20 cellular contexts compared by ENCODE assay signal in genomic region chr7:149815121-149815520, GRCh38. TPM values are rescaled to one million over a fixed set of nuclear protein-coding genes. Genes with fewer than 3 reads are reported as not detected.
A peak's percentile ranks its signal among the peaks of the same experiment; 100 is the strongest.
DNase-seq lines count a peak whose midpoint lies in the region; ATAC-seq, FAIRE-seq and TF ChIP-seq lines count a peak whose summit lies in the region.
"Had no signal": no experiment of that assay in that cellular context is flagged by ENCODE, and none has a peak within 500 bp of the region (broad histone marks: within the 10 kb centered on the region; RNA-seq: fewer than 3 reads in every experiment).

No MANE protein-coding gene starts in this region.

- BruUV-seq in HepG2 (replicated peaks; lab: Mats Ljungman, UMichigan) (no TSS peak), K562 (replicated peaks; lab: Mats Ljungman, UMichigan) (no TSS peak), Calu3 (replicated peaks; lab: Mats Ljungman, UMichigan) (no TSS peak)

- H3F3A ChIP-seq in neural progenitor cell (ENCODE audit: low read depth), result no peaks in the 10 kb centered on the region

- TF ChIP-seq RAD21 in HepG2 (CRISPR knock-in tag; IDR thresholded peaks at IDR 0.05) (no peak), K562 (CRISPR knock-in tag; conservative IDR thresholded peaks at IDR 0.05 in 1 of 2, IDR thresholded peaks at IDR 0.05 in 1 of 2) (no peak)

- H3K4me1 ChIP-seq in HepG2 (ENCODE audit: insufficient read depth, low read length) (peaks cover 19% of the 10 kb centered on the region), right lobe of liver (peaks cover 0 to 9% (median 0%) of the 10 kb centered on the region in 4 donors), K562 (replicated peaks in 1 of 2; ENCODE audit: control insufficient read depth in 2 of 2, insufficient read depth in 2 of 2, low read length in 2 of 2) (peaks cover 3 to 70% of the 10 kb centered on the region in 2 experiments; a peak in 3 of 5 replicates), neural progenitor cell (peaks cover 5% of the 10 kb centered on the region)
- H3K4me1 ChIP-seq: Caco-2, HAP-1 had no signal

- no peak for TF ChIP-seq EP300 in HepG2 (IDR thresholded peaks at IDR 0.05; ENCODE audit: low read depth in 2 of 2, low read length in 2 of 2)
- TF ChIP-seq EP300 in HepG2 (CRISPR knock-in tag; IDR thresholded peaks at IDR 0.05; ENCODE audit: borderline replicate concordance), result no peak
- TF ChIP-seq EP300 in K562 (IDR thresholded peaks at IDR 0.05; ENCODE audit: low read length), result no peak

- in situ Hi-C loops in HepG2 (cut with HindIII; ENCODE audit: extremely low pct_ligation_motif_present, low pct_unique_long_range_greater_than_20kb), result no loop called here
- in situ Hi-C loops in K562 (cut with MboI), result no loop called here

- 96% methylated on average over 4 of the region's 12 CpGs for WGBS in HepG2 (ENCODE audit: low lambda C conversion rate)
- 85% methylated on average over 5 of the region's 12 CpGs for WGBS in right lobe of liver (ENCODE audit: insufficient coverage, low coverage, low lambda C conversion rate, missing lambda C conversion rate)
- 9% methylated on average over 11 of the region's 12 CpGs for WGBS in K562 (ENCODE audit: insufficient coverage, low coverage, missing lambda C conversion rate)

- FAIRE-seq in HepG2 (lab: Jason Lieb, UNC) (no peak), K562 (lab: Jason Lieb, UNC) (no peak)
- FAIRE-seq: GM12892 had no signal

- H3K79me2 ChIP-seq in HepG2 (ENCODE audit: insufficient read depth, low read length) (no peaks in the 10 kb centered on the region), K562 (ENCODE audit: control insufficient read depth, insufficient read depth, low read length) (no peaks in the 10 kb centered on the region), neural progenitor cell (ENCODE audit: low read depth) (no peaks in the 10 kb centered on the region)

- H3K9me1 ChIP-seq in K562 (ENCODE audit: control insufficient read depth, insufficient read depth, low read length), result peaks cover 4% of the 10 kb centered on the region

- CTCF ChIA-PET in HepG2 (lab: Yijun Ruan, JAX; ENCODE audit: low intra/inter-chr PET ratio, low total read pairs), result no interaction called here
- CTCF ChIA-PET in K562 (lab: Yijun Ruan, JAX; ENCODE audit: low intra/inter-chr PET ratio), result interaction anchor here (0.5 kb wide), 1 partner anchor 1170 kb away, joined by 3 read pairs; no protein-coding TSS in a partner anchor
- CTCF ChIA-PET in T-cell (lab: Charles Lee), result no interaction called here
- CTCF ChIA-PET in Calu3 (lab: Charles Lee), result no interaction called here

- H3K9me3 Mint-ChIP-seq in neural progenitor cell, result no peaks in the 10 kb centered on the region
- no peaks in the 10 kb centered on the region for H3K9me3 Mint-ChIP-seq in T-cell
- no peaks in the 10 kb centered on the region for H3K9me3 Mint-ChIP-seq in Calu3 (ENCODE audit: low read depth, unreplicated experiment)
- H3K9me3 Mint-ChIP-seq: CD4-positive, alpha-beta T cell had no signal

- intact Hi-C loops in HepG2 (cut with micrococcal nuclease; ENCODE audit: unreplicated experiment) (no loop called here), right lobe of liver (cut with DNase I) (no loop called here), K562 (cut with micrococcal nuclease) (no loop called here), Calu3 (cut with micrococcal nuclease; ENCODE audit: unreplicated experiment) (no loop called here)

- H3K4me3 ChIP-seq in HepG2 (replicated peaks in 1 of 3; ENCODE audit: insufficient read depth in 1 of 3, low read depth in 2 of 3, low read length in 3 of 3) (no peak overlapping the region), right lobe of liver (no peak overlapping the region), K562 (no peak overlapping the region), neural progenitor cell (no peak overlapping the region)
- H3K4me3 ChIP-seq: HAP-1 had no signal

- no peak for ATAC-seq in HepG2
- ATAC-seq in right lobe of liver, result no peak
- ATAC-seq in K562, result no peak
- ATAC-seq in T-cell (replicated peaks in 1 of 4), result no peak

- H3K4me1 Mint-ChIP-seq in neural progenitor cell (peaks cover 3% of the 10 kb centered on the region), T-cell (peaks cover 0 to 6% (median 3%) of the 10 kb centered on the region in 3 donors), Calu3 (ENCODE audit: low read depth, unreplicated experiment) (no peaks in the 10 kb centered on the region)
- H3K4me1 Mint-ChIP-seq: B cell had no signal

- peak overlapping the region; percentile 79 for H3K27ac Mint-ChIP-seq in neural progenitor cell
- no peak overlapping the region for H3K27ac Mint-ChIP-seq in T-cell
- no peak overlapping the region for H3K27ac Mint-ChIP-seq in Calu3 (ENCODE audit: unreplicated experiment)
- H3K27ac Mint-ChIP-seq: B cell; CD4-positive, alpha-beta T cell had no signal

- TF ChIP-seq POLR2A in HepG2 (IDR thresholded peaks at IDR 0.05; ENCODE audit: insufficient read depth in 1 of 2, low read depth in 2 of 2, low read length in 2 of 2) (no peak), right lobe of liver (IDR thresholded peaks at IDR 0.05) (no peak), K562 (conservative IDR thresholded peaks at IDR 0.05) (no peak)

- H3K4me2 ChIP-seq in HepG2 (ENCODE audit: low read depth, low read length) (peak overlapping the region; percentile 7; the same call in 1 of the 2 replicates), K562 (ENCODE audit: insufficient read depth, low read length) (no peak overlapping the region), neural progenitor cell (no peak overlapping the region)

- no peaks in the 10 kb centered on the region for H3K36me3 Mint-ChIP-seq in neural progenitor cell
- no peaks in the 10 kb centered on the region for H3K36me3 Mint-ChIP-seq in T-cell
- H3K36me3 Mint-ChIP-seq in Calu3 (ENCODE audit: insufficient read depth, unreplicated experiment), result no peaks in the 10 kb centered on the region

- H4K20me1 ChIP-seq in HepG2 (ENCODE audit: insufficient read depth, low read length) (no peaks in the 10 kb centered on the region), K562 (replicated peaks; ENCODE audit: control insufficient read depth, insufficient read depth, low read length) (peaks cover 17% of the 10 kb centered on the region), neural progenitor cell (ENCODE audit: low read depth) (no peaks in the 10 kb centered on the region)

- H3K27me3 Mint-ChIP-seq in neural progenitor cell (ENCODE audit: insufficient read depth, low read depth) (peaks cover 3% of the 10 kb centered on the region), T-cell (no peaks in the 10 kb centered on the region), Calu3 (ENCODE audit: unreplicated experiment) (peaks cover 65% of the 10 kb centered on the region)
- H3K27me3 Mint-ChIP-seq: B cell; CD4-positive, alpha-beta T cell had no signal

- H3K36me3 ChIP-seq in HepG2 (replicated peaks in 1 of 2; ENCODE audit: control insufficient read depth in 1 of 2, insufficient read depth in 2 of 2, low read length in 2 of 2) (no peaks in the 10 kb centered on the region), right lobe of liver (no peaks in the 10 kb centered on the region), K562 (ENCODE audit: control insufficient read depth, insufficient read depth, low read length) (no peaks in the 10 kb centered on the region), neural progenitor cell (no peaks in the 10 kb centered on the region)
- H3K36me3 ChIP-seq: HAP-1 had no signal

- DNase-seq in HepG2 (ENCODE audit: low spot score) (no peak), right lobe of liver (no peak), K562 (ENCODE audit: extremely low read depth in 1 of 4, low spot score in 3 of 4) (no peak), neural progenitor cell (ENCODE audit: low spot score) (no peak), T-cell (no peak), NCI-H2029 (lab: John Stamatoyannopoulos, UW) (no peak), Calu3 (no peak)
- DNase-seq: Caco-2; CD4-positive, alpha-beta T cell; DMS153; DMS79; GDM1; IMR-90; KBM-7 had no signal

- TF ChIP-seq CTCF in HepG2 (CRISPR knock-in tag; IDR thresholded peaks at IDR 0.05) (no peak), right lobe of liver (IDR thresholded peaks at IDR 0.05) (no peak), K562 (IDR thresholded peaks at IDR 0.05 in 2 of 3, conservative IDR thresholded peaks at IDR 0.05 in 1 of 3; ENCODE audit: insufficient read depth in 2 of 3, low read depth in 1 of 3, low read length in 3 of 3) (no peak), neural progenitor cell (IDR thresholded peaks at IDR 0.05) (no peak), Calu3 (IDR thresholded peaks at IDR 0.05; ENCODE audit: unreplicated experiment) (no peak)

- H2AFZ ChIP-seq in HepG2 (ENCODE audit: low read length) (no peak overlapping the region), K562 (ENCODE audit: low read depth, low read length) (no peak overlapping the region), neural progenitor cell (replicated peaks) (no peak overlapping the region)

- H3K27ac ChIP-seq in HepG2 (ENCODE audit: extremely low read length, insufficient read depth, low read length) (no peak overlapping the region), right lobe of liver (no peak overlapping the region), K562 (ENCODE audit: extremely low read depth, low read depth, low read length) (no peak overlapping the region), neural progenitor cell (no peak overlapping the region)
- H3K27ac ChIP-seq: C4-2B, HL-60 had no signal

- H3K9ac ChIP-seq in HepG2 (ENCODE audit: insufficient read depth, low read depth, low read length) (no peak overlapping the region), K562 (ENCODE audit: insufficient read depth in 1 of 2, low read depth in 2 of 2, low read length in 2 of 2) (no peak overlapping the region), neural progenitor cell (no peak overlapping the region)

- H3K9me3 ChIP-seq in HepG2 (ENCODE audit: low read length) (no peaks in the 10 kb centered on the region), right lobe of liver (no peaks in the 10 kb centered on the region), K562 (replicated peaks; ENCODE audit: control insufficient read depth, insufficient read depth, low read depth, low read length) (no peaks in the 10 kb centered on the region), neural progenitor cell (ENCODE audit: low read depth) (no peaks in the 10 kb centered on the region)
- H3K9me3 ChIP-seq: Caco-2, HAP-1 had no signal

- POLR2A ChIA-PET in HepG2 (lab: Yijun Ruan, JAX) (no interaction called here), K562 (lab: Yijun Ruan, JAX) (interaction anchor here (0.6 kb wide), 1 partner anchor 1404 kb away, joined by 3 read pairs; no protein-coding TSS in a partner anchor), T-cell (lab: Charles Lee) (no interaction called here)

- H3K27me3 ChIP-seq in HepG2 (ENCODE audit: control insufficient read depth in 1 of 2, insufficient read depth in 2 of 2, low read length in 2 of 2) (peaks cover 0 to 1% of the 10 kb centered on the region in 2 experiments; a peak in 2 of 5 replicates), right lobe of liver (no peaks in the 10 kb centered on the region), K562 (ENCODE audit: control insufficient read depth in 2 of 2, insufficient read depth in 2 of 2, low read length in 2 of 2) (peaks cover 7 to 81% of the 10 kb centered on the region in 2 experiments; a peak in 4 of 5 replicates), neural progenitor cell (no peaks in the 10 kb centered on the region)

- H3K4me3 Mint-ChIP-seq in neural progenitor cell, result no peak overlapping the region
- no peak overlapping the region for H3K4me3 Mint-ChIP-seq in T-cell
- no peak overlapping the region for H3K4me3 Mint-ChIP-seq in Calu3 (ENCODE audit: low read depth, unreplicated experiment)
- H3K4me3 Mint-ChIP-seq: B cell; CD4-positive, alpha-beta T cell had no signal

RNA-seq across cellular contexts. Expression of gene ZNF862, which starts 23.1 kb away (rescaled TPM):
- total RNA-seq in HepG2 (2016; rRNA removed; fragmentation: Illumina TruSeq; extraction: Trizol) (0.89 and 1.0 TPM in 2 replicates), right lobe of liver (10 to 100 TPM in 2 of 6 experiments, 1 to 10 TPM in 4; 2.5 to 11.3 (median 7.1) TPM), K562 (2014; rRNA removed) (1.8 and 3.1 TPM in 2 replicates), K562 (2014; rRNA removed; fragmentation: Illumina TruSeq; extraction: Trizol) (2.2 and 2.5 TPM in 2 replicates), K562 (2015; rRNA removed; fragmentation: Illumina TruSeq; extraction: Trizol) (3.4 and 3.9 TPM in 2 replicates), K562 (2021) (1.8 and 3.2 TPM in 2 replicates), neural progenitor cell (ENCODE audit: low replicate concordance) (5.9 and 12.6 TPM in 2 replicates), T-cell (10 to 100 TPM; 49.3 to 72.0 (median 63.8) TPM), Calu3 (2022) (17.7 and 19.4 TPM in 2 replicates)
- 0.10 and 0.35 TPM in 2 replicates for total RNA-seq in HepG2 (2016; cell fraction: cytosol; rRNA removed; fragmentation: Illumina TruSeq; extraction: Trizol; ENCODE audit: low read depth)
- total RNA-seq in HepG2 (2016; cell fraction: insoluble cytoplasmic fraction; rRNA removed; fragmentation: Illumina TruSeq; extraction: Trizol), result 0.67 and 0.80 TPM in 2 replicates
- total RNA-seq in HepG2 (2016; cell fraction: membrane; rRNA removed; fragmentation: Illumina TruSeq; extraction: Trizol), result 0.46 and 0.55 TPM in 2 replicates
- total RNA-seq in HepG2 (2016; cell fraction: nucleus; rRNA removed; fragmentation: Illumina TruSeq; extraction: Trizol), result 2.0 TPM in 2 replicates
- polyA plus RNA-seq in HepG2 (2011; rRNA removed) (2.0 and 2.8 TPM in 2 replicates), K562 (2011; rRNA removed) (3.6 and 9.5 TPM in 2 replicates), K562 (2014; fragmentation: Illumina TruSeq; extraction: Trizol) (1.8 TPM in 2 replicates), K562 (2014; fragmentation: Nextera tagmentation; extraction: Ambion mirVana) (1 to 10 TPM; 1.1 to 1.5 TPM), K562 (2014; rRNA removed) (2.4 and 2.6 TPM in 2 replicates)
- 1.0 and 1.3 TPM in 2 replicates for polyA plus RNA-seq in HepG2 (2011; cell fraction: cytosol; rRNA removed)
- 7.1 and 8.7 TPM in 2 replicates for polyA plus RNA-seq in HepG2 (2011; cell fraction: nucleus; rRNA removed)
- polyA plus RNA-seq in HepG2 (2012), result 0.76 and 1.6 TPM in 2 replicates
- 0.25 and 0.28 TPM in 2 replicates for polyA plus RNA-seq in HepG2 (2016; cell fraction: cytosol; fragmentation: Illumina TruSeq; extraction: Trizol; ENCODE audit: low read depth)
- polyA plus RNA-seq in HepG2 (2016; cell fraction: insoluble cytoplasmic fraction; fragmentation: Illumina TruSeq; extraction: Trizol; ENCODE audit: low read depth), result 0.27 and 0.70 TPM in 2 replicates
- polyA plus RNA-seq in HepG2 (2016; cell fraction: membrane; fragmentation: Illumina TruSeq; extraction: Trizol; ENCODE audit: low read depth), result 0.29 and 0.43 TPM in 2 replicates
- 1.9 and 2.0 TPM in 2 replicates for polyA plus RNA-seq in HepG2 (2016; cell fraction: nucleus; fragmentation: Illumina TruSeq; extraction: Trizol; ENCODE audit: insufficient read depth, low read depth)
- 2.0 and 5.0 TPM in 2 replicates for polyA minus RNA-seq in HepG2 (2011; rRNA and poly(A)+ RNA removed; ENCODE audit: low replicate concordance)
- 0.59 and 1.2 TPM in 2 replicates for polyA minus RNA-seq in HepG2 (2011; cell fraction: cytosol; rRNA and poly(A)+ RNA removed)
- polyA minus RNA-seq in HepG2 (2011; cell fraction: nucleus; rRNA and poly(A)+ RNA removed), result 6.6 and 10.3 TPM in 2 replicates
- 9.2 and 11.5 TPM in 2 replicates for total RNA-seq in K562 (2011; cell fraction: chromatin; rRNA removed; ENCODE audit: low replicate concordance)
- 5.3 and 7.7 TPM in 2 replicates for total RNA-seq in K562 (2011; cell fraction: nucleolus; rRNA removed)
- 6.3 and 11.7 TPM in 2 replicates for total RNA-seq in K562 (2011; cell fraction: nucleoplasm; rRNA removed)
- 1.7 and 5.3 TPM in 2 replicates for polyA plus RNA-seq in K562 (2011; cell fraction: cytosol; rRNA removed)
- polyA plus RNA-seq in K562 (2011; cell fraction: nucleus; rRNA removed), result 21.4 and 31.5 TPM in 2 replicates
- polyA plus RNA-seq in K562 (2012), result 1.7 and 8.3 TPM in 2 replicates
- 1.8 and 7.0 TPM in 2 replicates for polyA minus RNA-seq in K562 (2011; rRNA and poly(A)+ RNA removed)
- 2.5 and 2.8 TPM in 2 replicates for polyA minus RNA-seq in K562 (2011; cell fraction: cytosol; rRNA and poly(A)+ RNA removed)
- polyA minus RNA-seq in K562 (2011; cell fraction: nucleus; rRNA and poly(A)+ RNA removed), result 8.2 and 30.1 TPM in 2 replicates

RNA-seq across cellular contexts. Expression of gene ZNF467, which starts 41.7 kb away (rescaled TPM):
- total RNA-seq in HepG2 (2016; rRNA removed; fragmentation: Illumina TruSeq; extraction: Trizol) (not detected in 2 replicates), right lobe of liver (10 to 100 TPM in 1 of 6 experiments, 1 to 10 TPM in 5; 3.6 to 14.6 (median 5.8) TPM), K562 (2014; rRNA removed) (2.8 and 4.6 TPM in 2 replicates), K562 (2014; rRNA removed; fragmentation: Illumina TruSeq; extraction: Trizol) (0.80 and 1.3 TPM in 2 replicates), K562 (2015; rRNA removed; fragmentation: Illumina TruSeq; extraction: Trizol) (1.6 and 2.0 TPM in 2 replicates), K562 (2021) (14.2 and 16.2 TPM in 2 replicates), neural progenitor cell (ENCODE audit: low replicate concordance) (0.17 and 1.7 TPM in 2 replicates), T-cell (1 to 10 TPM; 3.0 to 5.3 (median 4.5) TPM), Calu3 (2022) (0.54 and 2.4 TPM in 2 replicates)
- total RNA-seq in HepG2 (2016; cell fraction: cytosol; rRNA removed; fragmentation: Illumina TruSeq; extraction: Trizol; ENCODE audit: low read depth), result not detected in 2 replicates
- not detected in 2 replicates for total RNA-seq in HepG2 (2016; cell fraction: insoluble cytoplasmic fraction; rRNA removed; fragmentation: Illumina TruSeq; extraction: Trizol)
- total RNA-seq in HepG2 (2016; cell fraction: membrane; rRNA removed; fragmentation: Illumina TruSeq; extraction: Trizol), result not detected in 2 replicates
- not detected in 2 replicates for total RNA-seq in HepG2 (2016; cell fraction: nucleus; rRNA removed; fragmentation: Illumina TruSeq; extraction: Trizol)
- polyA plus RNA-seq in HepG2 (2011; rRNA removed) (0.03 TPM in 1 of 2 replicates, not detected in the other), K562 (2011; rRNA removed) (2.4 and 3.9 TPM in 2 replicates), K562 (2014; fragmentation: Illumina TruSeq; extraction: Trizol) (1.7 and 3.2 TPM in 2 replicates), K562 (2014; fragmentation: Nextera tagmentation; extraction: Ambion mirVana) (under 1 TPM; 0.32 to 0.42 TPM), K562 (2014; rRNA removed) (6.6 and 8.3 TPM in 2 replicates)
- 0.01 and 0.04 TPM in 2 replicates for polyA plus RNA-seq in HepG2 (2011; cell fraction: cytosol; rRNA removed)
- 0.27 and 0.28 TPM in 2 replicates for polyA plus RNA-seq in HepG2 (2011; cell fraction: nucleus; rRNA removed)
- polyA plus RNA-seq in HepG2 (2012), result not detected in 2 replicates
- 0.05 and 0.08 TPM in 2 replicates for polyA plus RNA-seq in HepG2 (2016; cell fraction: cytosol; fragmentation: Illumina TruSeq; extraction: Trizol; ENCODE audit: low read depth)
- polyA plus RNA-seq in HepG2 (2016; cell fraction: insoluble cytoplasmic fraction; fragmentation: Illumina TruSeq; extraction: Trizol; ENCODE audit: low read depth), result not detected in 2 replicates
- polyA plus RNA-seq in HepG2 (2016; cell fraction: membrane; fragmentation: Illumina TruSeq; extraction: Trizol; ENCODE audit: low read depth), result not detected in 2 replicates
- not detected in 2 replicates for polyA plus RNA-seq in HepG2 (2016; cell fraction: nucleus; fragmentation: Illumina TruSeq; extraction: Trizol; ENCODE audit: insufficient read depth, low read depth)
- polyA minus RNA-seq in HepG2 (2011; rRNA and poly(A)+ RNA removed; ENCODE audit: low replicate concordance), result 0.06 TPM in 1 of 2 replicates, not detected in the other
- polyA minus RNA-seq in HepG2 (2011; cell fraction: cytosol; rRNA and poly(A)+ RNA removed), result not detected in 2 replicates
- not detected in 2 replicates for polyA minus RNA-seq in HepG2 (2011; cell fraction: nucleus; rRNA and poly(A)+ RNA removed)
- total RNA-seq in K562 (2011; cell fraction: chromatin; rRNA removed; ENCODE audit: low replicate concordance), result 3.6 and 10.3 TPM in 2 replicates
- 7.6 and 11.7 TPM in 2 replicates for total RNA-seq in K562 (2011; cell fraction: nucleolus; rRNA removed)
- total RNA-seq in K562 (2011; cell fraction: nucleoplasm; rRNA removed), result 5.1 and 5.6 TPM in 2 replicates
- polyA plus RNA-seq in K562 (2011; cell fraction: cytosol; rRNA removed), result 3.2 and 8.5 TPM in 2 replicates
- 17.0 and 31.8 TPM in 2 replicates for polyA plus RNA-seq in K562 (2011; cell fraction: nucleus; rRNA removed)
- 15.3 and 17.0 TPM in 2 replicates for polyA plus RNA-seq in K562 (2012)
- polyA minus RNA-seq in K562 (2011; rRNA and poly(A)+ RNA removed), result 0.60 and 1.1 TPM in 2 replicates
- 7.6 and 15.2 TPM in 2 replicates for polyA minus RNA-seq in K562 (2011; cell fraction: cytosol; rRNA and poly(A)+ RNA removed)
- 3.4 and 4.0 TPM in 2 replicates for polyA minus RNA-seq in K562 (2011; cell fraction: nucleus; rRNA and poly(A)+ RNA removed)
- total RNA-seq: A172, IMR-90 had no signal

RNA-seq across cellular contexts. Expression of gene ATP6V0E2, which starts 58.6 kb away (rescaled TPM):
- total RNA-seq in HepG2 (2016; rRNA removed; fragmentation: Illumina TruSeq; extraction: Trizol), result 142 and 203 TPM in 2 replicates
- total RNA-seq in HepG2 (2016; cell fraction: cytosol; rRNA removed; fragmentation: Illumina TruSeq; extraction: Trizol; ENCODE audit: low read depth), result 120 and 162 TPM in 2 replicates
- total RNA-seq in HepG2 (2016; cell fraction: insoluble cytoplasmic fraction; rRNA removed; fragmentation: Illumina TruSeq; extraction: Trizol), result 117 and 216 TPM in 2 replicates
- 244 and 302 TPM in 2 replicates for total RNA-seq in HepG2 (2016; cell fraction: membrane; rRNA removed; fragmentation: Illumina TruSeq; extraction: Trizol)
- 121 and 139 TPM in 2 replicates for total RNA-seq in HepG2 (2016; cell fraction: nucleus; rRNA removed; fragmentation: Illumina TruSeq; extraction: Trizol)
- 32.9 and 36.8 TPM in 2 replicates for polyA plus RNA-seq in HepG2 (2011; rRNA removed)
- polyA plus RNA-seq in HepG2 (2011; cell fraction: cytosol; rRNA removed), result 39.7 and 73.9 TPM in 2 replicates
- polyA plus RNA-seq in HepG2 (2011; cell fraction: nucleus; rRNA removed), result 47.4 and 51.5 TPM in 2 replicates
- polyA plus RNA-seq in HepG2 (2012), result 44.9 and 47.0 TPM in 2 replicates
- 173 and 241 TPM in 2 replicates for polyA plus RNA-seq in HepG2 (2016; cell fraction: cytosol; fragmentation: Illumina TruSeq; extraction: Trizol; ENCODE audit: low read depth)
- 167 and 202 TPM in 2 replicates for polyA plus RNA-seq in HepG2 (2016; cell fraction: insoluble cytoplasmic fraction; fragmentation: Illumina TruSeq; extraction: Trizol; ENCODE audit: low read depth)
- polyA plus RNA-seq in HepG2 (2016; cell fraction: membrane; fragmentation: Illumina TruSeq; extraction: Trizol; ENCODE audit: low read depth), result 293 and 346 TPM in 2 replicates
- 253 and 256 TPM in 2 replicates for polyA plus RNA-seq in HepG2 (2016; cell fraction: nucleus; fragmentation: Illumina TruSeq; extraction: Trizol; ENCODE audit: insufficient read depth, low read depth)
- polyA minus RNA-seq in HepG2 (2011; rRNA and poly(A)+ RNA removed; ENCODE audit: low replicate concordance), result 0.58 and 74.0 TPM in 2 replicates
- polyA minus RNA-seq in HepG2 (2011; cell fraction: cytosol; rRNA and poly(A)+ RNA removed), result 30.3 and 36.1 TPM in 2 replicates
- 14.4 and 15.7 TPM in 2 replicates for polyA minus RNA-seq in HepG2 (2011; cell fraction: nucleus; rRNA and poly(A)+ RNA removed)
- total RNA-seq in right lobe of liver, result 10 to 100 TPM; 33.8 to 95.1 (median 70.9) TPM
- 4.1 and 8.3 TPM in 2 replicates for total RNA-seq in K562 (2011; cell fraction: chromatin; rRNA removed; ENCODE audit: low replicate concordance)
- total RNA-seq in K562 (2011; cell fraction: nucleolus; rRNA removed), result 11.3 and 12.5 TPM in 2 replicates
- total RNA-seq in K562 (2011; cell fraction: nucleoplasm; rRNA removed), result 10.7 and 14.9 TPM in 2 replicates
- total RNA-seq in K562 (2014; rRNA removed), result 15.2 and 20.7 TPM in 2 replicates
- 4.0 and 4.7 TPM in 2 replicates for total RNA-seq in K562 (2014; rRNA removed; fragmentation: Illumina TruSeq; extraction: Trizol)
- 11.8 and 13.3 TPM in 2 replicates for total RNA-seq in K562 (2015; rRNA removed; fragmentation: Illumina TruSeq; extraction: Trizol)
- total RNA-seq in K562 (2021), result 17.8 and 18.5 TPM in 2 replicates
- 7.1 and 16.0 TPM in 2 replicates for polyA plus RNA-seq in K562 (2011; rRNA removed)
- polyA plus RNA-seq in K562 (2011; cell fraction: cytosol; rRNA removed), result 33.4 and 58.2 TPM in 2 replicates
- 12.9 and 16.7 TPM in 2 replicates for polyA plus RNA-seq in K562 (2011; cell fraction: nucleus; rRNA removed)
- polyA plus RNA-seq in K562 (2012), result 19.5 and 22.0 TPM in 2 replicates
- polyA plus RNA-seq in K562 (2014; fragmentation: Illumina TruSeq; extraction: Trizol), result 12.8 and 17.0 TPM in 2 replicates
- polyA plus RNA-seq in K562 (2014; fragmentation: Nextera tagmentation; extraction: Ambion mirVana), result under 1 TPM; 0.55 to 0.63 TPM
- polyA plus RNA-seq in K562 (2014; rRNA removed), result 10.9 and 14.4 TPM in 2 replicates
- polyA minus RNA-seq in K562 (2011; rRNA and poly(A)+ RNA removed), result 4.0 and 5.8 TPM in 2 replicates
- 11.0 and 19.7 TPM in 2 replicates for polyA minus RNA-seq in K562 (2011; cell fraction: cytosol; rRNA and poly(A)+ RNA removed)
- polyA minus RNA-seq in K562 (2011; cell fraction: nucleus; rRNA and poly(A)+ RNA removed), result 2.6 and 8.4 TPM in 2 replicates
- total RNA-seq in neural progenitor cell (ENCODE audit: low replicate concordance), result 14.6 and 45.2 TPM in 2 replicates
- 10 to 100 TPM; 48.5 to 79.4 (median 63.9) TPM for total RNA-seq in T-cell
- 27.2 and 28.8 TPM in 2 replicates for total RNA-seq in Calu3 (2022)

Comparison
In these comparisons a context has a peak if more than half of its experiments do, and no peak if none do; other contexts are left out.
1. Of the 241 proteins assayed by ChIP-seq in both HepG2 and K562: peak only in HepG2: none; only in K562: PCBP1; in both: none; in neither: 240.